1 cellular context compared by ENCODE assay signal in the genomic region with DNA sequence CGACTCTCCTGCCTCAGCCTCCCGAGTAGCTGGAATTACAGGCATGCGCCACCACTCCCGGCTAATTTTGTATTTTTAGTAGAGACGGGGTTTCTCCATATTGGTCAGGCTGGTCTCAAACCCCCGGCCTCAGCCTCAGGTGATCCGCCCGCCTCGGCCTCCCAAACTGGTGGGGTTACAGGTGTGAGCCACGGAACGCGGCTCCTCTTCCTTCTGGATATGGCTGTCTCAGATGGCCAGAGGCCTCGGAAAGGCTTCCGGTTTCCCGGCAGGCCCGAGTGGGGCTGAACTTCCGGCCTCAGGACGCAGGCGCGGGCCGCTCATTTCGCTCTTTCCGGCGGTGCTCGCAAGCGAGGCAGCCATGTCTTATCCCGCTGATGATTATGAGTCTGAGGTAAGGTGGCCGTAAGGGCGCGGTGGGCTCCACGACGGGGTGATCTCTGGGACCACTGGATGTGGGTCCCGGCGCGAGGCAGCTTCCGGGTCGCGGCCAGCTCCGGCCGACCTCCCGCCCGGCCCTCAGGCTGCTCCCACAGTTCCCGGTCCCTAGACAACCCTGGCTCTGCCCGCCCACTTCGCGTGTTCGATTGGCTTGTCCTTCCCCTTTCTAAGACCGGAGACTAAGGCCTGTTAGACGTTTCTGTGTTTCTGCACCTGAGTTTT.
A peak's percentile ranks its signal among the peaks of the same experiment; 100 is the strongest.
TF ChIP-seq lines count a peak whose summit lies in the region.

TSS of gene EIF3L (plus strand) at position 331 of the 663 bp plus-strand sequence. CDS start at position 362, 31 bp downstream.

TF ChIP-seq in HepG2, 621 proteins besides CTCF, POLR2A, EP300 and RAD21 (continued from another document and continues in another):
- TF ChIP-seq, protein P1, sequence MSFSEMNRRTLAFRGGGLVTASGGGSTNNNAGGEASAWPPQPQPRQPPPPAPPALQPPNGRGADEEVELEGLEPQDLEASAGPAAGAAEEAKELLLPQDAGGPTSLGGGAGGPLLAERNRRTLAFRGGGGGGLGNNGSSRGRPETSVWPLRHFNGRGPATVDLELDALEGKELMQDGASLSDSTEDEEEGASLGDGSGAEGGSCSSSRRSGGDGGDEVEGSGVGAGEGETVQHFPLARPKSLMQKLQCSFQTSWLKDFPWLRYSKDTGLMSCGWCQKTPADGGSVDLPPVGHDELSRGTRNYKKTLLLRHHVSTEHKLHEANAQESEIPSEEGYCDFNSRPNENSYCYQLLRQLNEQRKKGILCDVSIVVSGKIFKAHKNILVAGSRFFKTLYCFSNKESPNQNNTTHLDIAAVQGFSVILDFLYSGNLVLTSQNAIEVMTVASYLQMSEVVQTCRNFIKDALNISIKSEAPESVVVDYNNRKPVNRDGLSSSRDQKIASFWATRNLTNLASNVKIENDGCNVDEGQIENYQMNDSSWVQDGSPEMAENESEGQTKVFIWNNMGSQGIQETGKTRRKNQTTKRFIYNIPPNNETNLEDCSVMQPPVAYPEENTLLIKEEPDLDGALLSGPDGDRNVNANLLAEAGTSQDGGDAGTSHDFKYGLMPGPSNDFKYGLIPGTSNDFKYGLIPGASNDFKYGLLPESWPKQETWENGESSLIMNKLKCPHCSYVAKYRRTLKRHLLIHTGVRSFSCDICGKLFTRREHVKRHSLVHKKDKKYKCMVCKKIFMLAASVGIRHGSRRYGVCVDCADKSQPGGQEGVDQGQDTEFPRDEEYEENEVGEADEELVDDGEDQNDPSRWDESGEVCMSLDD (CRISPR knock-in tag; IDR thresholded peaks at IDR 0.05; ENCODE audit: borderline replicate concordance) = peak; percentile 58; the same call in 1 of the 2 replicates
- TF ChIP-seq SALL2 (CRISPR knock-in tag; IDR thresholded peaks at IDR 0.05) (peak; percentile 91; the same call in 1 of the 2 replicates), FOSL2 (CRISPR knock-in tag; IDR thresholded peaks at IDR 0.05) (peak; percentile 34), HMG20B (CRISPR knock-in tag; conservative IDR thresholded peaks at IDR 0.05) (0 out of 2 replicates have a peak, but pooled peaks have one; percentile 14), POGK (CRISPR knock-in tag; conservative IDR thresholded peaks at IDR 0.05) (peak; percentile 80; the same call in 1 of the 2 replicates), GLI4 (CRISPR knock-in tag; IDR thresholded peaks at IDR 0.05; ENCODE audit: borderline replicate concordance) (no peak), HOXA3 (CRISPR knock-in tag; IDR thresholded peaks at IDR 0.05) (peak; percentile 89), ZNF407 (CRISPR knock-in tag; IDR thresholded peaks at IDR 0.05; ENCODE audit: not compliant biosample characterization) (peak; percentile 89), ZNF205 (CRISPR knock-in tag; IDR thresholded peaks at IDR 0.05) (peak; percentile 46; the same call in 1 of the 2 replicates), ZFY (CRISPR knock-in tag; IDR thresholded peaks at IDR 0.05) (peak; percentile 93), ZNF572 (CRISPR knock-in tag; IDR thresholded peaks at IDR 0.05) (no peak; the same call in 1 of the 2 replicates), ARNT (IDR thresholded peaks at IDR 0.05) (no peak), SALL1 (CRISPR knock-in tag; IDR thresholded peaks at IDR 0.05) (peak; percentile 50), JARID2 (CRISPR knock-in tag; IDR thresholded peaks at IDR 0.05; ENCODE audit: insufficient replicate concordance) (peak; percentile 69), POGZ (CRISPR knock-in tag; IDR thresholded peaks at IDR 0.05) (no peak; the same call in none of the 2 replicates), KDM4B (CRISPR knock-in tag; IDR thresholded peaks at IDR 0.05) (peak; percentile 71), ZBTB7A (CRISPR knock-in tag; IDR thresholded peaks at IDR 0.05) (no peak; the same call in 1 of the 2 replicates), ZNF441 (CRISPR knock-in tag; IDR thresholded peaks at IDR 0.05; ENCODE audit: borderline replicate concordance) (no peak; the same call in 1 of the 2 replicates), ZNF34 (CRISPR knock-in tag; IDR thresholded peaks at IDR 0.05; ENCODE audit: borderline replicate concordance) (0 out of 2 replicates have a peak, but pooled peaks have one; percentile 77), BCLAF1 (IDR thresholded peaks at IDR 0.05) (no peak), ZNF431 (CRISPR knock-in tag; IDR thresholded peaks at IDR 0.05; ENCODE audit: borderline replicate concordance, low read depth) (peak; percentile 70; the same call in 1 of the 2 replicates), NBN (conservative IDR thresholded peaks at IDR 0.05) (no peak), TCF7 (IDR thresholded peaks at IDR 0.05; ENCODE audit: low read depth) (no peak), LCORL (IDR thresholded peaks at IDR 0.05) (no peak), LCORL (CRISPR knock-in tag; IDR thresholded peaks at IDR 0.05) (peak; percentile 66), HNF4A (CRISPR knock-in tag; IDR thresholded peaks at IDR 0.05) (no peak), ZNF430 (CRISPR knock-in tag; IDR thresholded peaks at IDR 0.05) (peak; percentile 59; the same call in 1 of the 2 replicates), ZFP37 (CRISPR knock-in tag; IDR thresholded peaks at IDR 0.05; ENCODE audit: borderline replicate concordance) (no peak), SOX6 (IDR thresholded peaks at IDR 0.05) (no peak), SOX6 (CRISPR knock-in tag; IDR thresholded peaks at IDR 0.05) (peak; percentile 35; the same call in 1 of the 2 replicates), TEF (CRISPR knock-in tag; IDR thresholded peaks at IDR 0.05) (0 out of 2 replicates have a peak, but pooled peaks have one; percentile 34), ZMAT3 (CRISPR knock-in tag; conservative IDR thresholded peaks at IDR 0.05) (no peak), FOXO1 (CRISPR knock-in tag; IDR thresholded peaks at IDR 0.05) (peak; percentile 59; the same call in 1 of the 2 replicates), NONO (IDR thresholded peaks at IDR 0.05) (no peak), NONO (CRISPR knock-in tag; conservative IDR thresholded peaks at IDR 0.05) (peak; percentile 56; the same call in 1 of the 2 replicates), REL (CRISPR knock-in tag; conservative IDR thresholded peaks at IDR 0.05) (peak; percentile 81; the same call in 1 of the 2 replicates), POLR2AphosphoS5 (IDR thresholded peaks at IDR 0.05; ENCODE audit: low read depth, low read length) (peak; percentile 91), ZNF296 (CRISPR knock-in tag; conservative IDR thresholded peaks at IDR 0.05) (no peak)
- TF ChIP-seq, protein P2, sequence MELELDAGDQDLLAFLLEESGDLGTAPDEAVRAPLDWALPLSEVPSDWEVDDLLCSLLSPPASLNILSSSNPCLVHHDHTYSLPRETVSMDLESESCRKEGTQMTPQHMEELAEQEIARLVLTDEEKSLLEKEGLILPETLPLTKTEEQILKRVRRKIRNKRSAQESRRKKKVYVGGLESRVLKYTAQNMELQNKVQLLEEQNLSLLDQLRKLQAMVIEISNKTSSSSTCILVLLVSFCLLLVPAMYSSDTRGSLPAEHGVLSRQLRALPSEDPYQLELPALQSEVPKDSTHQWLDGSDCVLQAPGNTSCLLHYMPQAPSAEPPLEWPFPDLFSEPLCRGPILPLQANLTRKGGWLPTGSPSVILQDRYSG (CRISPR knock-in tag; IDR thresholded peaks at IDR 0.05) = 0 out of 2 replicates have a peak, but pooled peaks have one; percentile 23
- TF ChIP-seq, protein P3, sequence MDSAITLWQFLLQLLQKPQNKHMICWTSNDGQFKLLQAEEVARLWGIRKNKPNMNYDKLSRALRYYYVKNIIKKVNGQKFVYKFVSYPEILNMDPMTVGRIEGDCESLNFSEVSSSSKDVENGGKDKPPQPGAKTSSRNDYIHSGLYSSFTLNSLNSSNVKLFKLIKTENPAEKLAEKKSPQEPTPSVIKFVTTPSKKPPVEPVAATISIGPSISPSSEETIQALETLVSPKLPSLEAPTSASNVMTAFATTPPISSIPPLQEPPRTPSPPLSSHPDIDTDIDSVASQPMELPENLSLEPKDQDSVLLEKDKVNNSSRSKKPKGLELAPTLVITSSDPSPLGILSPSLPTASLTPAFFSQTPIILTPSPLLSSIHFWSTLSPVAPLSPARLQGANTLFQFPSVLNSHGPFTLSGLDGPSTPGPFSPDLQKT (CRISPR knock-in tag; IDR thresholded peaks at IDR 0.05; ENCODE audit: borderline replicate concordance) = peak; percentile 73; the same call in 1 of the 2 replicates
- TF ChIP-seq, protein P4, sequence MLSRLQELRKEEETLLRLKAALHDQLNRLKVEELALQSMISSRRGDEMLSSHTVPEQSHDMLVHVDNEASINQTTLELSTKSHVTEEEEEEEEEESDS (CRISPR knock-in tag; IDR thresholded peaks at IDR 0.05; ENCODE audit: borderline replicate concordance) = no peak; the same call in 1 of the 2 replicates
